ENCODE assay signal across 9 cellular contexts in genomic region chr1:243727503-243728191, GRCh38.
DNase-seq lines count a peak whose midpoint lies in the region; ATAC-seq and TF ChIP-seq lines count a peak whose summit lies in the region.
"Had no signal": no experiment of that assay in that cellular context is flagged by ENCODE, and none has a peak within 500 bp of the region (broad histone marks: within the 10 kb centered on the region; RNA-seq: fewer than 3 reads in every experiment).

No MANE protein-coding gene starts in this region.

- no peak for DNase-seq in T-cell
- DNase-seq in hippocampal formation (lab: John Stamatoyannopoulos, UW): no peak
- no peak for DNase-seq in central memory CD4-positive, alpha-beta T cell
- no peak for DNase-seq in PC-3

- H3K9ac ChIP-seq in mucosa of rectum (ENCODE audit: low read depth in 1 of 2, low read length in 2 of 2): no peak overlapping the region
- no peak overlapping the region for H3K9ac ChIP-seq in PC-3 (ENCODE audit: low read length)

- H3K9me2 ChIP-seq in PC-3 (replicated peaks; ENCODE audit: low read length): no peaks in the 10 kb centered on the region

- POLR2A ChIA-PET in T-cell (lab: Charles Lee): no interaction called here
- POLR2A ChIA-PET in PC-3 (lab: Charles Lee; ENCODE audit: unreplicated experiment): no interaction called here

- H3K9me3 Mint-ChIP-seq in T-cell: no peaks in the 10 kb centered on the region

- no peak overlapping the region for H2AFZ ChIP-seq in PC-3 (ENCODE audit: low read length)

- no peak overlapping the region for H3K4me3 Mint-ChIP-seq in T-cell
- H3K4me3 Mint-ChIP-seq: activated naive CD8-positive, alpha-beta T cell had no signal

- no peaks in the 10 kb centered on the region for H3K27me3 Mint-ChIP-seq in T-cell
- H3K27me3 Mint-ChIP-seq: activated naive CD8-positive, alpha-beta T cell had no signal

- CTCF ChIA-PET in T-cell (lab: Charles Lee): interaction anchor here in 1 of 2 donors (0.6 kb wide), 1 partner anchor 20 kb away, joined by 3 read pairs; no protein-coding TSS in a partner anchor
- CTCF ChIA-PET in PC-3 (lab: Charles Lee): no interaction called here

- H3K4me1 Mint-ChIP-seq in T-cell: peaks cover 63 to 70% (median 67%) of the 10 kb centered on the region in 3 donors

- ATAC-seq in GM18861 (IDR thresholded peaks at IDR 0.05; ENCODE audit: unreplicated experiment): peak; percentile 85
- ATAC-seq in HG02610 (IDR thresholded peaks at IDR 0.05; ENCODE audit: unreplicated experiment): peak; percentile 87
- peak; percentile 88 for ATAC-seq in HG03571 (IDR thresholded peaks at IDR 0.05; ENCODE audit: unreplicated experiment)
- ATAC-seq in T-cell (replicated peaks in 1 of 4): no peak
- ATAC-seq in PC-3: no peak

- intact Hi-C loops in PC-3 (cut with micrococcal nuclease): no loop called here

- H3K4me2 ChIP-seq in PC-3 (ENCODE audit: low read length): no peak overlapping the region

- H3F3A ChIP-seq in PC-3 (ENCODE audit: low read length, unreplicated experiment): no peaks in the 10 kb centered on the region

- H3K79me2 ChIP-seq in PC-3 (ENCODE audit: low read length): no peaks in the 10 kb centered on the region

- H3K4me1 ChIP-seq in mucosa of rectum (ENCODE audit: control insufficient read depth in 2 of 2, insufficient read depth in 2 of 2, low read length in 2 of 2): no peaks in the 10 kb centered on the region
- H3K4me1 ChIP-seq in PC-3 (ENCODE audit: insufficient read depth, low read length): no peaks in the 10 kb centered on the region

- no TSS peak for BruUV-seq in PC-3 (replicated peaks; lab: Mats Ljungman, UMichigan)

- H3K27ac Mint-ChIP-seq in T-cell: no peak overlapping the region
- H3K27ac Mint-ChIP-seq: activated naive CD8-positive, alpha-beta T cell had no signal

- H3K27me3 ChIP-seq in mucosa of rectum (ENCODE audit: control insufficient read depth in 2 of 2, insufficient read depth in 2 of 2, low read length in 2 of 2) (no peaks in the 10 kb centered on the region), PC-3 (ENCODE audit: low read length) (no peaks in the 10 kb centered on the region)

- H4K20me1 ChIP-seq in PC-3 (ENCODE audit: low read length): no peaks in the 10 kb centered on the region

- no peak for TF ChIP-seq CTCF in PC-3 (conservative IDR thresholded peaks at IDR 0.05; ENCODE audit: low read depth, low read length)

- H3K36me3 ChIP-seq in mucosa of rectum (ENCODE audit: control insufficient read depth in 2 of 2, insufficient read depth in 2 of 2, low read length in 2 of 2): no peaks in the 10 kb centered on the region
- H3K36me3 ChIP-seq in PC-3 (ENCODE audit: low read depth, low read length): no peaks in the 10 kb centered on the region

- no peak overlapping the region for H3K4me3 ChIP-seq in mucosa of rectum (ENCODE audit: low read length in 2 of 2)
- H3K4me3 ChIP-seq in PC-3 (ENCODE audit: low read length): no peak overlapping the region

- H3K9me3 ChIP-seq in mucosa of rectum (ENCODE audit: control insufficient read depth in 2 of 2, low read length in 2 of 2) (no peaks in the 10 kb centered on the region), PC-3 (ENCODE audit: low read length) (no peaks in the 10 kb centered on the region)

- H3K36me3 Mint-ChIP-seq in T-cell: peaks cover 34% of the 10 kb centered on the region

- H3K27ac ChIP-seq in mucosa of rectum (ENCODE audit: low read depth in 2 of 2, low read length in 2 of 2) (peak overlapping the region; percentile 5 to 7), PC-3 (ENCODE audit: low read length) (no peak overlapping the region)

Comparison
In these comparisons a context has a peak if more than half of its experiments do, and no peak if none do; other contexts are left out.
1. ATAC-seq: peak in GM18861 (single experiment), HG02610 (single experiment) and HG03571 (single experiment); none in T-cell (0 of 4) and PC-3 (single experiment).